ENCODE assay signal across 20 cellular contexts in the genomic region with DNA sequence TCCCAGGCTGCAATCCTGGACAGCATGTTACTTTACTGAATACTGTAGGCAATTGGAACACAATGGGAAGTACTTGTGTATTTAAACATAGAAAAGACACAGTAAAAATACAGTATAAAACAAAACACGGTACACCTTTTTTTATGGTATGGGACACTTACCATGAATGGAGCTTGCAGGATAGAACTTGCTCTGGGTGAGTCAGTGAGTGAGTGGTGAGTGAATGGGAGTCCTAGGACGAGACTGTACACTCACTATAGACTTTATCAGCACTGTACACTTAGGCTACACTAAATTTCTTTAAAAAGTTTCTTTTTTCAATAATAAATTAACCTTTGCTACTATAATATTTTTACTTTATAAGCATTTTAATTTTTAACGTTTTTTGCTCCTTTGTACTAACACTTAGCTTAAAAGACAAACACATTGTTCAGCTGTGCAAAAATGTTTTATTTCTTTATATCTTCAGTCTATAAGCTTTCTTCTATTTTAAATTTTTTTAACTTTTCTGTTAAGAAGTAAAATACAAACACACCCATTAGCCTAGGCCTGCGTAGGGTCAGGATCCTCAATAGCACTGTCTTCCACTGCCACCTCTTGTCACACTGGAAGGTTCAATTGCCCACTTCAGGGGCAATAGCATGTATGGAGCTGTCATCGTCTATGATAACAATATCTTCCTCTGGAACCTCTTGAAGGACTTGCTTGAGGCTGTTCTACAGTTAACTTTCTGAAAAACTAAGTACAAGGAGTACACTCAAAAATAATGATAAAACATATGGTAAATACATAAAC.
"Had no signal": no experiment of that assay in that cellular context is flagged by ENCODE, and none has a peak within 500 bp of the region (broad histone marks: within the 10 kb centered on the region; RNA-seq: fewer than 3 reads in every experiment).

No MANE protein-coding gene starts in this region.

- H3K9ac ChIP-seq: parathyroid adenoma had no signal

- H3K36me3 ChIP-seq: colonic mucosa, lower lobe of right lung, right lobe of liver, upper lobe of right lung had no signal

- H3K27ac ChIP-seq: colonic mucosa, lower lobe of right lung, parathyroid adenoma, right lobe of liver, upper lobe of right lung had no signal

- FAIRE-seq: small intestine had no signal

- H3K27me3 Mint-ChIP-seq: activated CD4-positive, alpha-beta T cell treated with anti-CD3 and anti-CD28 coated beads, Interleukin-2, amount 10 ng/mL, durations not matched to agents 7 days and 5 days; central memory CD8-positive, alpha-beta T cell; stimulated activated naive B cell treated with anti-CD40 and anti-IgM and Interleukin-4, amounts not matched to agents 10 μg/mL and 1 μg/mL and 100 μg/mL, for 72 hours had no signal

- H3K9me3 Mint-ChIP-seq: activated CD4-positive, alpha-beta T cell treated with anti-CD3 and anti-CD28 coated beads, Interleukin-2, amount 10 ng/mL, durations not matched to agents 7 days and 5 days; activated naive CD4-positive, alpha-beta T cell treated with anti-CD3 and anti-CD28 coated beads for 36 hours; activated T-cell treated with anti-CD3 and anti-CD28 coated beads, Interleukin-2, amount 50 U/mL, for 4 hours; nephron; T-helper 2 cell treated with Interferon-gamma antibody and Interleukin-4, amounts not matched to agents 5 μg/mL and 100 μg/mL, for 36 hours had no signal

- H3K27me3 ChIP-seq: colonic mucosa, right lobe of liver, upper lobe of right lung had no signal

- H3K4me3 Mint-ChIP-seq: activated CD4-positive, alpha-beta T cell treated with anti-CD3 and anti-CD28 coated beads, Interleukin-2, amount 10 ng/mL, durations not matched to agents 7 days and 5 days; activated naive CD4-positive, alpha-beta T cell treated with anti-CD3 and anti-CD28 coated beads for 36 hours; activated T-cell treated with anti-CD3 and anti-CD28 coated beads, Interleukin-2, amount 50 U/mL, for 4 hours; brain; central memory CD8-positive, alpha-beta T cell; mesothelial cell of epicardium; nephron; stimulated activated naive B cell treated with anti-CD40 and anti-IgM and Interleukin-4, amounts not matched to agents 10 μg/mL and 1 μg/mL and 100 μg/mL, for 72 hours; T-helper 2 cell treated with Interferon-gamma antibody and Interleukin-4, amounts not matched to agents 5 μg/mL and 100 μg/mL, for 36 hours had no signal

- H3K9me3 ChIP-seq: colonic mucosa, lower lobe of right lung, right lobe of liver, upper lobe of right lung had no signal

- H3K4me3 ChIP-seq: colonic mucosa, lower lobe of right lung, right lobe of liver, upper lobe of right lung had no signal

- H3K4me1 Mint-ChIP-seq: activated CD4-positive, alpha-beta T cell treated with anti-CD3 and anti-CD28 coated beads, Interleukin-2, amount 10 ng/mL, durations not matched to agents 7 days and 5 days; brain; central memory CD8-positive, alpha-beta T cell; mesothelial cell of epicardium; nephron; stimulated activated naive B cell treated with anti-CD40 and anti-IgM and Interleukin-4, amounts not matched to agents 10 μg/mL and 1 μg/mL and 100 μg/mL, for 72 hours had no signal

- ATAC-seq: activated CD4-positive, CD25-positive, alpha-beta regulatory T cell treated with anti-CD3 and anti-CD28 coated beads, Interleukin-2, amount 50 U/mL, for 24 hours; activated T-cell treated with anti-CD3 and anti-CD28 coated beads, Interleukin-2, amount 50 U/mL, for 4 hours; lower lobe of right lung; right lobe of liver; stimulated activated naive B cell treated with anti-CD40 and anti-IgM and Interleukin-4, amounts not matched to agents 10 μg/mL and 1 μg/mL and 100 μg/mL, for 72 hours; upper lobe of right lung had no signal

- H3K4me1 ChIP-seq: colonic mucosa, lower lobe of right lung, parathyroid adenoma, right lobe of liver, upper lobe of right lung had no signal

- H3K36me3 Mint-ChIP-seq: brain; mesothelial cell of epicardium; stimulated activated naive B cell treated with anti-CD40 and anti-IgM and Interleukin-4, amounts not matched to agents 10 μg/mL and 1 μg/mL and 100 μg/mL, for 72 hours had no signal

- H3K27ac Mint-ChIP-seq: activated CD4-positive, alpha-beta T cell treated with anti-CD3 and anti-CD28 coated beads, Interleukin-2, amount 10 ng/mL, durations not matched to agents 7 days and 5 days; activated naive CD4-positive, alpha-beta T cell treated with anti-CD3 and anti-CD28 coated beads for 36 hours; brain; mesothelial cell of epicardium; nephron; stimulated activated naive B cell treated with anti-CD40 and anti-IgM and Interleukin-4, amounts not matched to agents 10 μg/mL and 1 μg/mL and 100 μg/mL, for 72 hours; T-helper 2 cell treated with Interferon-gamma antibody and Interleukin-4, amounts not matched to agents 5 μg/mL and 100 μg/mL, for 36 hours had no signal

- DNase-seq: activated CD4-positive, alpha-beta T cell treated with anti-CD3 and anti-CD28 coated beads, Interleukin-2, amount 10 ng/mL, durations not matched to agents 7 days and 5 days; activated CD8-positive, alpha-beta memory T cell treated with anti-CD3 and anti-CD28 coated beads, Interleukin-2, amount 50 U/mL, for 4 hours; activated naive CD4-positive, alpha-beta T cell treated with anti-CD3 and anti-CD28 coated beads for 36 hours; activated T-cell treated with anti-CD3 and anti-CD28 coated beads, Interleukin-2, amount 50 U/mL, for 4 hours; anterior cingulate cortex; colonic mucosa; lower lobe of right lung; right lobe of liver; small intestine; stimulated activated CD4-positive, alpha-beta T cell treated with anti-CD3 and anti-CD28 coated beads, Interleukin-15, amount 100 ng/mL, for 24 hours; stimulated activated CD4-positive, alpha-beta T cell treated with anti-CD3 and anti-CD28 coated beads, Interleukin-4, amount 100 ng/mL, for 24 hours; stimulated activated naive B cell treated with anti-CD40 and anti-IgM and Interleukin-4, amounts not matched to agents 10 μg/mL and 1 μg/mL and 100 μg/mL, for 72 hours; upper lobe of right lung had no signal
